Comparison of ENCODE assay signal across 8 cellular contexts in the genomic region with DNA sequence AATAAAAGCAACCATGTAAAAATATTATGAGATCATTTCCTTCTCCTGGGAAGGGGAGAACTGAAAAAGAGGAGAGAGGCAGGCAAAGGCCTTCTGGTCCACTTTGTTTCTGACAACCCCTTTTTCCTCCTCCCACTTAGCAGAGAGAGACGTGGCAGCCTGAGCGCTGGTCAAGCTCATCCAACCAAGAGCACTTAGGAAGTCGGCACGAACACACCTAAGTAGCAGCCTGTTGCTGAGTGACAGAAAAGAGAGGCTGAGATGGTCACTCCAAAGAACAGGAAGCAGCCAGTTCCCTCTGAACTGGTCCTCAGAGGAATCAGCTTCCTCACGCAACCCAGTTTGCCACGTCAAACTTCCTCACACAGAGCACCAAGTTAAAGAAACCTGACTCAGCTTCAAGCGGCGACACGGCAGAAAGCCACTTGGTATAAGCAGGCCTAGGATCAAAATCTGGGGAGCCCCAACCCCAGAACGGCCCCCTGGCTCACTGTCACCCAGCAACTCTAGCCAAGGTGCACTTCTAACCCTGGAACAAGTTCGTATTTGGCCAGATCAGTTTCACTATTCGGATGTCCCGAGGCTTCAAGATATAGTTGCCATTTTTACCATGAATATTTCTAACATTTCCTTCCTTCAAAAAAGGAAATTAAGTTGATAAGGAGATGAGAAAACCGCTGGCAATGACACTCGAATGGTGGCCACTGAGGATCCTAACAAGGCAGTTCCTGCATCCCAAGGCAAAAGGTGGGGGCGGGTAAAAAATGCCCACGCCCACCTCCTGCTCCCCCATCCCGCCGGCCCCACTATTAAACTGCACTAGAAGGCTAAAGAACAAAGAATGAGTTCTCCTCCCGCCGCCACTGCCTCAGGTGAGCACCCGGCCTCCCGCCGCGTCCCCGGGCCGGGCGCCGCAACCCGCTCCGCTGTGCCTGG. TPM values are rescaled to one million over a fixed set of nuclear protein-coding genes. Genes with fewer than 3 reads are reported as not detected.
DNase-seq lines count a peak whose midpoint lies in the region; ATAC-seq and TF ChIP-seq lines count a peak whose summit lies in the region.

No MANE protein-coding gene starts in this region.

- H2BK15ac ChIP-seq in neuronal stem cell (ENCODE audit: low read length): no peak overlapping the region

- H2BK5ac ChIP-seq in neuronal stem cell (ENCODE audit: low read length): no peak overlapping the region

- H3K4ac ChIP-seq in neuronal stem cell (ENCODE audit: low read length): no peak overlapping the region

- no peak overlapping the region for H4K91ac ChIP-seq in neuronal stem cell (ENCODE audit: low read depth, low read length, poor library complexity)

- peak overlapping the region; percentile 95 for H3K18ac ChIP-seq in neuronal stem cell (ENCODE audit: low read length)

- ATAC-seq in GM19468 (IDR thresholded peaks at IDR 0.05; ENCODE audit: extremely low read depth, unreplicated experiment) (peak; percentile 65), HG03575 (IDR thresholded peaks at IDR 0.05; ENCODE audit: extremely low read depth, insufficient number of reproducible peaks, low FRiP score, unreplicated experiment) (peak; percentile 41)

- peaks cover 19% of the 10 kb centered on the region for H3K36me3 Mint-ChIP-seq in activated naive CD4-positive, alpha-beta T cell treated with anti-CD3 and anti-CD28 coated beads, Interleukin-2, amount 10 ng/mL, durations not matched to agents 7 days and 5 days

- H3K23ac ChIP-seq in neuronal stem cell (ENCODE audit: low read depth, low read length, poor library complexity): peak overlapping the region; percentile 95

- no peak overlapping the region for H4K8ac ChIP-seq in neuronal stem cell (ENCODE audit: low read depth, low read length)

- H3K27me3 Mint-ChIP-seq in activated naive CD4-positive, alpha-beta T cell treated with anti-CD3 and anti-CD28 coated beads, Interleukin-2, amount 10 ng/mL, durations not matched to agents 7 days and 5 days: peaks cover 7% of the 10 kb centered on the region

- no peak overlapping the region for H2BK12ac ChIP-seq in neuronal stem cell (ENCODE audit: low read length)

- peak; percentile 52 to 62 for TF ChIP-seq POLR2A in tibial nerve (IDR thresholded peaks at IDR 0.05)

- H3K14ac ChIP-seq in neuronal stem cell (ENCODE audit: low read length): no peak overlapping the region

- no peak overlapping the region for H2BK120ac ChIP-seq in neuronal stem cell (ENCODE audit: low read depth, low read length)

- H3K4me3 Mint-ChIP-seq in activated naive CD4-positive, alpha-beta T cell treated with anti-CD3 and anti-CD28 coated beads, Interleukin-2, amount 10 ng/mL, durations not matched to agents 7 days and 5 days: peak overlapping the region; percentile 98

- H3K4me1 ChIP-seq in neuronal stem cell (ENCODE audit: control insufficient read depth in 2 of 2, insufficient read depth in 1 of 2, low read depth in 1 of 2, low read length in 2 of 2): peaks cover 0 to 1% of the 10 kb centered on the region in 2 donors
- peaks cover 0 to 50% (median 8%) of the 10 kb centered on the region in 4 donors for H3K4me1 ChIP-seq in tibial nerve

- WGBS in neuronal stem cell (ENCODE audit: extremely low coverage in 2 of 2, insufficient read length in 2 of 2, insufficient replicate concordance in 1 of 2), 2 donors: no CpG with 5 or more reads among the region's 31 CpGs
- whole genome bisulfite sequencing in tibial nerve, 2 donors: 1 to 2% methylated on average over 20 to 31 of the region's 31 CpGs

- DNase-seq in DMS153 (lab: John Stamatoyannopoulos, UW) (peak; percentile 42), SIG-M5 (lab: John Stamatoyannopoulos, UW) (peak; percentile 31), germinal center (ENCODE audit: low spot score) (peak; percentile 36), neuronal stem cell (ENCODE audit: low spot score) (peak; percentile 32), tibial nerve (ENCODE audit: low spot score in 2 of 2) (peak; percentile 43 to 68)
- peak; percentile 56 for DNase-seq in activated naive CD4-positive, alpha-beta T cell treated with anti-CD3 and anti-CD28 coated beads, Interleukin-2, amount 10 ng/mL, durations not matched to agents 7 days and 5 days

- H3K27ac Mint-ChIP-seq in activated naive CD4-positive, alpha-beta T cell treated with anti-CD3 and anti-CD28 coated beads, Interleukin-2, amount 10 ng/mL, durations not matched to agents 7 days and 5 days: peak overlapping the region; percentile 88

- H3K27ac ChIP-seq in neuronal stem cell (replicated peaks; ENCODE audit: low read length) (peak overlapping the region; percentile 77), tibial nerve (peak overlapping the region; percentile 89 to 97 (median 96))

- H2AK5ac ChIP-seq in neuronal stem cell (ENCODE audit: low read depth, low read length): no peak overlapping the region

- no peak for TF ChIP-seq CTCF in tibial nerve (IDR thresholded peaks at IDR 0.05)

- H3K9me3 Mint-ChIP-seq in activated naive CD4-positive, alpha-beta T cell treated with anti-CD3 and anti-CD28 coated beads, Interleukin-2, amount 10 ng/mL, durations not matched to agents 7 days and 5 days: no peaks in the 10 kb centered on the region

- H3K36me3 ChIP-seq in neuronal stem cell (replicated peaks in 1 of 2; ENCODE audit: control insufficient read depth in 2 of 2, insufficient read depth in 2 of 2, low read length in 2 of 2): peaks cover 5 to 19% of the 10 kb centered on the region in 2 donors
- peaks cover 0 to 26% (median 0%) of the 10 kb centered on the region in 3 donors for H3K36me3 ChIP-seq in tibial nerve

- H3K9me3 ChIP-seq in neuronal stem cell (replicated peaks in 1 of 2; ENCODE audit: control insufficient read depth in 2 of 2, insufficient read depth in 1 of 2, low read depth in 1 of 2, low read length in 2 of 2) (no peaks in the 10 kb centered on the region), tibial nerve (no peaks in the 10 kb centered on the region)

- H3K4me1 Mint-ChIP-seq in activated naive CD4-positive, alpha-beta T cell treated with anti-CD3 and anti-CD28 coated beads, Interleukin-2, amount 10 ng/mL, durations not matched to agents 7 days and 5 days: peaks cover 30% of the 10 kb centered on the region

- no peaks in the 10 kb centered on the region for H3K79me1 ChIP-seq in neuronal stem cell (ENCODE audit: low read depth, low read length)

- H3K27me3 ChIP-seq in neuronal stem cell (ENCODE audit: control insufficient read depth in 3 of 3, insufficient read depth in 3 of 3, low read depth in 1 of 3, low read length in 3 of 3): no peaks in the 10 kb centered on the region
- H3K27me3 ChIP-seq in tibial nerve: no peaks in the 10 kb centered on the region

- peak overlapping the region; percentile 75 for H3K4me2 ChIP-seq in neuronal stem cell (ENCODE audit: insufficient read depth, low read length, poor library complexity, severe bottlenecking)

- CTCF ChIA-PET in activated naive CD4-positive, alpha-beta T cell treated with anti-CD3 and anti-CD28 coated beads, Interleukin-2, amount 10 ng/mL, durations not matched to agents 7 days and 5 days (lab: Charles Lee): interaction anchor here (0.8 kb wide), 1 partner anchor 10 kb away, joined by 3 read pairs; no protein-coding TSS in a partner anchor

- TF ChIP-seq EP300 in tibial nerve (IDR thresholded peaks at IDR 0.05): peak in 1 of 2 donors; percentile 86

- H2AFZ ChIP-seq in neuronal stem cell (ENCODE audit: low read length): peak overlapping the region; percentile 88

- peak overlapping the region; percentile 78 for H3K9ac ChIP-seq in neuronal stem cell (ENCODE audit: low read depth, low read length, poor library complexity)

- H3K4me3 ChIP-seq in neuronal stem cell (ENCODE audit: low read length in 2 of 2) (peak overlapping the region; percentile 57 to 99), tibial nerve (peak overlapping the region; percentile 73 to 96 (median 90))

RNA-seq across cellular contexts. Expression of a gene that starts 0.7 kb away (rescaled TPM):
- 17.8 TPM for polyA plus RNA-seq in neuronal stem cell (2013, experiment 1 of 2)
- 16.4 TPM for polyA plus RNA-seq in neuronal stem cell (2013, experiment 2 of 2)
- total RNA-seq in tibial nerve: 10 to 100 TPM; 24.0 to 54.6 (median 34.0) TPM

RNA-seq across cellular contexts. Expression of a gene that starts 53.4 kb away (rescaled TPM):
- 0.04 TPM for polyA plus RNA-seq in neuronal stem cell (2013, experiment 1 of 2)
- polyA plus RNA-seq in neuronal stem cell (2013, experiment 2 of 2): 0.03 TPM
- total RNA-seq in tibial nerve: 100 to 1,000 TPM; 118 to 177 (median 138) TPM

Comparison
In these comparisons a context has a peak if more than half of its experiments do, and no peak if none do; other contexts are left out.
1. Peak in every context shown above with its lines: DNase-seq, ATAC-seq, H3K4me3 ChIP-seq and H3K27ac ChIP-seq.